ENCODE assay signal across 2 cellular contexts in the genomic region with DNA sequence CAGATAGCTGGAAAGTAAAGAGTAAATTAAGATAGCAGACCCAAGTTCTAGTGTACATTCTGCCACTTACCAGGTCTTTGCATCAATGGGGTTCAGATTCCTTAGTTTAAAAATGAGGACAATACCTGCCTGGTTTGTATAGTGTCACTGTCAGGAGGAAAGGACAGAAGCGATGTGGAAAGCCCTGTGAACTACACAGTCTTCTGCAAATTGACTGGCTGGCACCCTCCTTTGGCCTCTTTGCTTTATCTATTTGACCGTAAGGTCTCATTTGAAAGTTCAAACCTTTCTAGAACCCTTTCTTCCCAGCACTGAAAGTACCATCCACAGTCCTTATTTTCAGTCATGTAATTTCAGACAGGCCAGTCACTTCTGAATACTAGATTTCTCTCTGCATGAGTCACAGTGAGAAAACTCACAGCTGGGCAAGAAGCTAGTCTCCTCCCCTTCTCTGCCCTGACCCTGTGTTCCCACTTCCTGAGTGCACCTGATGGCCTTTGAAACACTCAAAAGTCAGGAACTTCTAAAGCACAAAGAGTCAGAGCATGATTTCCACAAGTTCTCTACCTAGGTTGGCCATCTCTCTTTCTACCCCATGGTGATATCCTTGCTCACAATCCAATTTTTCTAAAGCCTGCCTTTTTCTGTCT.
TF ChIP-seq lines count a peak whose summit lies in the region.

No MANE protein-coding gene starts in this region.

TF ChIP-seq in GM12891, 5 proteins besides CTCF, POLR2A, EP300 and RAD21 (continued from another document):
- TF ChIP-seq PAX5 (IDR thresholded peaks at IDR 0.05; ENCODE audit: insufficient read depth, low read length, severe bottlenecking): no peak

TF ChIP-seq in IMR-90, 13 proteins besides CTCF, POLR2A, EP300 and RAD21 (continued from another document):
- TF ChIP-seq, protein P1, sequence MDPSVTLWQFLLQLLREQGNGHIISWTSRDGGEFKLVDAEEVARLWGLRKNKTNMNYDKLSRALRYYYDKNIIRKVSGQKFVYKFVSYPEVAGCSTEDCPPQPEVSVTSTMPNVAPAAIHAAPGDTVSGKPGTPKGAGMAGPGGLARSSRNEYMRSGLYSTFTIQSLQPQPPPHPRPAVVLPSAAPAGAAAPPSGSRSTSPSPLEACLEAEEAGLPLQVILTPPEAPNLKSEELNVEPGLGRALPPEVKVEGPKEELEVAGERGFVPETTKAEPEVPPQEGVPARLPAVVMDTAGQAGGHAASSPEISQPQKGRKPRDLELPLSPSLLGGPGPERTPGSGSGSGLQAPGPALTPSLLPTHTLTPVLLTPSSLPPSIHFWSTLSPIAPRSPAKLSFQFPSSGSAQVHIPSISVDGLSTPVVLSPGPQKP (IDR thresholded peaks at IDR 0.05; ENCODE audit: borderline replicate concordance, low read depth, low read length): no peak
- TF ChIP-seq MXI1 (IDR thresholded peaks at IDR 0.05; ENCODE audit: borderline replicate concordance, low read depth, low read length) (no peak), NFE2L2 (IDR thresholded peaks at IDR 0.05; ENCODE audit: low read depth, low read length) (no peak), BHLHE40 (IDR thresholded peaks at IDR 0.05; ENCODE audit: low read depth, low read length) (no peak), SMC3 (IDR thresholded peaks at IDR 0.05; ENCODE audit: low read depth, low read length) (no peak), RCOR1 (IDR thresholded peaks at IDR 0.05; ENCODE audit: insufficient replicate concordance, low read length) (no peak), RFX5 (IDR thresholded peaks at IDR 0.05; ENCODE audit: low read depth, low read length) (no peak)
- TF ChIP-seq, protein P2, sequence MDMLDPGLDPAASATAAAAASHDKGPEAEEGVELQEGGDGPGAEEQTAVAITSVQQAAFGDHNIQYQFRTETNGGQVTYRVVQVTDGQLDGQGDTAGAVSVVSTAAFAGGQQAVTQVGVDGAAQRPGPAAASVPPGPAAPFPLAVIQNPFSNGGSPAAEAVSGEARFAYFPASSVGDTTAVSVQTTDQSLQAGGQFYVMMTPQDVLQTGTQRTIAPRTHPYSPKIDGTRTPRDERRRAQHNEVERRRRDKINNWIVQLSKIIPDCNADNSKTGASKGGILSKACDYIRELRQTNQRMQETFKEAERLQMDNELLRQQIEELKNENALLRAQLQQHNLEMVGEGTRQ (IDR thresholded peaks at IDR 0.05; ENCODE audit: low read depth, low read length): no peak
